In the genomic region with DNA sequence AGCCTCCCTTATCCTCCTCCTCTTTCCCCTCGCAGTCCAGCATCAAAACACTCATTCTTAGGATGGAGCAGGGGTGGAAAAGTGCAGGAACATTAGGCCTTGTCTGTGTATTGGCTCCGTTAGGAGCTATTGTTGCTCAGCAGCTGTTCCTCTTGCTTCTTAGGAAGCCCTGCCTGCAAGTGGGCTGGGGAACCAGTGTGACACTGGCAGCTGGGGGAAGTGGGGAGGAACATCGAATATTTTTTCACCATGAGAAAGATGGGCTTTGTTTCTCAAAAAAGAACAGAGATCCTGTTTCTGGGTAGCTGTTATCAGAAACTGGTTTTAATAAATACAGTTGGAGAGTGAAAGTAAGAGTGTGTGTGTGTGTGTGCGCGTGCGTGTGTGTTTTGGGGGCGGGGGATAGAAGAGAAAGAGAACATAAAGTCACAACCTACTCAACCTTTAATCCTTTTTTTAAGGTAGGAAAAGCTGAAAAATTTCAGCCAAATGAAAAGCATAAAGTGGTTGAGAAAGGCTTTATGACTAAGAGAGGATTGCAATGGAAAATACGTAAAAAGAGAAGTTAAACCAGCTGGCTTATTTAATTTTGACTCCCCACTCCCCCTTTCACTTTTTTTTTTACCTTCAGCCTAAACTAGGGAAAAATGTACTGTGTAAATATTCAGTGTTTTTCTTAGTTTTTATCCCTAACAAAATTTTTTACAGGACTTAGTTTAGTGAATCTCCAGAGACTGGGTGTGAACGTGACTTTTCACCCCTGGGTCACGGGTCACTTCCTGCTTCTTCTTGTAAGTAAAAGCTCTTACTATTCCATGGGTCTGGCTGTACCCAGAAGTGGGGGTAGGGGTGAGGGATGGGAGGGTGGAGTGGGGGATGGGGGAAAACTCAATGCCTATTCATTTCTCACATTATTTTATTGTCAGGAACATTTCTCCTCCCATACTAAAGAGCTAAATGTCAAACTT, we compare ENCODE assay signal across 8 cellular contexts.
DNase-seq lines count a peak whose midpoint lies in the region; ATAC-seq and TF ChIP-seq lines count a peak whose summit lies in the region.

No MANE protein-coding gene starts in this region.

- H3K9me3 ChIP-seq in muscle layer of colon (ENCODE audit: low read length): no peaks in the 10 kb centered on the region

- ATAC-seq in HG03135 (IDR thresholded peaks at IDR 0.05; ENCODE audit: unreplicated experiment): peak; percentile 27
- peak; percentile 32 to 33 for ATAC-seq in activated CD4-positive, CD25-positive, alpha-beta regulatory T cell treated with anti-CD3 and anti-CD28 coated beads, Interleukin-2, amount 50 U/mL, for 24 hours

- intact Hi-C loops in dorsolateral prefrontal cortex (cut with DNase I): no loop called here

- H3K27me3 ChIP-seq in dorsolateral prefrontal cortex (no peaks in the 10 kb centered on the region), muscle layer of colon (ENCODE audit: control insufficient read depth in 1 of 2, insufficient read depth in 2 of 2, low read length in 2 of 2) (no peaks in the 10 kb centered on the region)

- H3K4me3 ChIP-seq in GM08714 (ENCODE audit: low read length) (peak overlapping the region; percentile 5; the same call in 1 of the 2 replicates), dorsolateral prefrontal cortex (peak overlapping the region in 48 of 59 donors; percentile 0 to 58 (median 31)), muscle layer of colon (ENCODE audit: low read depth in 1 of 2, low read length in 2 of 2) (peak overlapping the region in 1 of 2 donors; percentile 34)

- peaks cover 38% of the 10 kb centered on the region for H3K4me1 ChIP-seq in muscle layer of colon (ENCODE audit: insufficient read depth, low read length)

- no peak for TF ChIP-seq CTCF in dorsolateral prefrontal cortex (IDR thresholded peaks at IDR 0.05 in 54 of 56, conservative IDR thresholded peaks at IDR 0.05 in 2 of 56; ENCODE audit: low read depth in 1 of 56, partially characterized antibody in 56 of 56)

- H3K36me3 ChIP-seq in muscle layer of colon (ENCODE audit: insufficient read depth, low read length): no peaks in the 10 kb centered on the region

- DNase-seq in dorsolateral prefrontal cortex (peak in 2 of 10 donors; percentile 30 to 50), LoVo (ENCODE audit: low spot score) (no peak), kidney glomerular epithelial cell (lab: John Stamatoyannopoulos, UW) (no peak)
- DNase-seq in stimulated activated naive CD4-positive, alpha-beta T cell (lab: John Stamatoyannopoulos, UW): peak; percentile 1 to 67 (median 29)

- no peak overlapping the region for H3K9ac ChIP-seq in muscle layer of colon (ENCODE audit: low read length)

- H3K27ac ChIP-seq in dorsolateral prefrontal cortex (peak overlapping the region; percentile 11 to 91 (median 77)), muscle layer of colon (ENCODE audit: low read depth, low read length) (peak overlapping the region; percentile 43)

Comparison
In these comparisons a context has a peak if more than half of its experiments do, and no peak if none do; other contexts are left out.
1. DNase-seq: peak in stimulated activated naive CD4-positive, alpha-beta T cell (6 of 6); none in LoVo (single experiment) and kidney glomerular epithelial cell (single experiment).